ENCODE assay signal across 8 cellular contexts in the genomic region with DNA sequence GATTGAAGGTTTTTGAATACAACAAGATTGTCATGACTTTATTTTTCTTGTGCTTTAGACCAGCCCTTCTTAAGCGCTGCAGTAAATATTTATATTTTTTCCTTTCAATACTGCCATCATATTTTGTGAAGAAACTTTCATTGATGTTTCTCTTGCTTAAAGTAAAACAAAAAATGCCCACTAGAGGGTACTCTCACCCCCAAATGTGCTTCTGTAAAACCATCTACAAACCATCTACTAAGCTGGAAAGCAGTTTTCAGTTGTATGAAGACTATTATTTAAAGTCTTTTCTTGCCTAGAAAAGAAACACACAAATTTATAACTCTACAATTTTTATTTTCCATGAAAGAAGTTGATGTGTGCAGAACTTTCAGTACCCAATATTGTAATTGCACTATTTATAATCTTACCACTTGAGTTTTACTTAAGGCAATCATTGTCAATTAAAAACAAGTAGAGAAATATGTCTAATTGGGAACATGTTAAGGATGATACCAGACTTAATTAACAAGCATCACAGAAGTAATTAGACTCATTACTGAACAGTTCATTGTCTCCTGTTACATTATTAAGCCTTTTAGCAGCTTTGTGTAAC. TPM values are rescaled to one million over a fixed set of nuclear protein-coding genes. Genes with fewer than 3 reads are reported as not detected.
DNase-seq lines count a peak whose midpoint lies in the region; ATAC-seq, FAIRE-seq and TF ChIP-seq lines count a peak whose summit lies in the region.

No MANE protein-coding gene starts in this region.

- H3K4me1 ChIP-seq in kidney (ENCODE audit: control insufficient read depth in 1 of 2, insufficient read depth in 1 of 2, low read depth in 1 of 2, low read length in 2 of 2), result no peaks in the 10 kb centered on the region

- H3K36me3 ChIP-seq in kidney (ENCODE audit: control insufficient read depth in 1 of 2, insufficient read depth in 2 of 2, low read length in 2 of 2), result peaks cover 24% of the 10 kb centered on the region in 2 donors

- intact Hi-C loops in CD14-positive monocyte (cut with micrococcal nuclease), result no loop called here
- intact Hi-C loops in activated CD8-positive, alpha-beta T cell treated with anti-CD3 and anti-CD28 coated beads for 36 hours (cut with micrococcal nuclease), result loop anchor here (5.0 kb wide), 1 partner anchor 256 kb away; no protein-coding TSS in a partner anchor
- intact Hi-C loops in kidney (cut with DNase I), result no loop called here

- H3K36me3 Mint-ChIP-seq in CD14-positive monocyte, result peaks cover 72 to 73% of the 10 kb centered on the region in 2 donors
- H3K36me3 Mint-ChIP-seq in activated CD8-positive, alpha-beta T cell treated with anti-CD3 and anti-CD28 coated beads for 36 hours (ENCODE audit: low read depth), result peaks cover 10% of the 10 kb centered on the region

- FAIRE-seq in kidney (lab: Jason Lieb, UNC), result no peak

- peaks cover 0 to 2% (median 0%) of the 10 kb centered on the region in 7 donors for H3K9me3 Mint-ChIP-seq in CD14-positive monocyte
- no peaks in the 10 kb centered on the region for H3K9me3 Mint-ChIP-seq in activated CD8-positive, alpha-beta T cell treated with anti-CD3 and anti-CD28 coated beads for 36 hours

- no peak overlapping the region for H3K27ac ChIP-seq in kidney (ENCODE audit: low read depth in 2 of 2, low read length in 2 of 2)

- DNase-seq in CD14-positive monocyte (ENCODE audit: low spot score) (no peak), NCI-H1092 (lab: John Stamatoyannopoulos, UW) (peak; percentile 4), kidney (no peak), SKM-1 (lab: John Stamatoyannopoulos, UW; ENCODE audit: unreplicated experiment) (no peak)
- DNase-seq in activated CD8-positive, alpha-beta T cell treated with anti-CD3 and anti-CD28 coated beads for 36 hours, result no peak
- DNase-seq in activated CD4-positive, alpha-beta T cell treated with anti-CD3 and anti-CD28 coated beads, Interleukin-2, amount 50 U/mL, for 1 hour, result no peak

- H3K9me3 ChIP-seq in kidney (ENCODE audit: control insufficient read depth in 1 of 2, low read length in 2 of 2), result no peaks in the 10 kb centered on the region

- TF ChIP-seq CTCF in CD14-positive monocyte (IDR thresholded peaks at IDR 0.05), result peak; percentile 67
- peak; percentile 63 for TF ChIP-seq CTCF in activated CD8-positive, alpha-beta T cell treated with anti-CD3 and anti-CD28 coated beads for 36 hours (IDR thresholded peaks at IDR 0.05)
- TF ChIP-seq CTCF in kidney (IDR thresholded peaks at IDR 0.05; ENCODE audit: borderline replicate concordance, extremely low read depth, insufficient read depth), result peak; percentile 33

- peak; percentile 58 for ATAC-seq in GM18870 (IDR thresholded peaks at IDR 0.05; ENCODE audit: unreplicated experiment)
- peak; percentile 34 for ATAC-seq in activated CD8-positive, alpha-beta T cell treated with anti-CD3 and anti-CD28 coated beads for 36 hours
- ATAC-seq in HG02840 (IDR thresholded peaks at IDR 0.05; ENCODE audit: low FRiP score, unreplicated experiment), result no peak

- CTCF ChIA-PET in activated CD8-positive, alpha-beta T cell treated with anti-CD3 and anti-CD28 coated beads for 36 hours (lab: Charles Lee), result interaction anchor here (0.7 to 2.6 kb wide), 18 partner anchors 10 to 273 kb away, joined by 3 to 18 read pairs (median 5); a partner anchor contains a TSS

- H3K4me1 Mint-ChIP-seq in CD14-positive monocyte, result peaks cover 19% of the 10 kb centered on the region
- peaks cover 4% of the 10 kb centered on the region for H3K4me1 Mint-ChIP-seq in activated CD8-positive, alpha-beta T cell treated with anti-CD3 and anti-CD28 coated beads for 36 hours (ENCODE audit: low read depth)

- no peaks in the 10 kb centered on the region for H3K27me3 Mint-ChIP-seq in CD14-positive monocyte (ENCODE audit: low read depth in 3 of 3)
- H3K27me3 Mint-ChIP-seq in activated CD8-positive, alpha-beta T cell treated with anti-CD3 and anti-CD28 coated beads for 36 hours, result no peaks in the 10 kb centered on the region

- no peak overlapping the region for H3K9ac ChIP-seq in kidney (ENCODE audit: low read length in 2 of 2)

- no peak overlapping the region for H3K4me3 Mint-ChIP-seq in CD14-positive monocyte
- H3K4me3 Mint-ChIP-seq in activated CD8-positive, alpha-beta T cell treated with anti-CD3 and anti-CD28 coated beads for 36 hours, result no peak overlapping the region

- H3K4me3 ChIP-seq in kidney (ENCODE audit: low read length in 2 of 2), result no peak overlapping the region

- peak overlapping the region in 1 of 7 donors; percentile 10 for H3K27ac Mint-ChIP-seq in CD14-positive monocyte
- no peak overlapping the region for H3K27ac Mint-ChIP-seq in activated CD8-positive, alpha-beta T cell treated with anti-CD3 and anti-CD28 coated beads for 36 hours

- POLR2A ChIA-PET in activated CD8-positive, alpha-beta T cell treated with anti-CD3 and anti-CD28 coated beads for 36 hours (lab: Charles Lee), result no interaction called here

RNA-seq across cellular contexts. Expression of a gene that starts 10.7 kb away (rescaled TPM):
- polyA plus RNA-seq in CD14-positive monocyte, result 1 to 10 TPM; 1.0 to 3.0 TPM
- total RNA-seq in activated CD8-positive, alpha-beta T cell treated with anti-CD3 and anti-CD28 coated beads for 36 hours, result 1 to 10 TPM; 3.0 TPM
- 13.8 TPM for total RNA-seq in kidney
- polyA plus RNA-seq in kidney (ENCODE audit: insufficient read depth, low read depth, low replicate concordance), result 3.1 TPM

RNA-seq across cellular contexts. Expression of a gene that starts 10.7 kb away (rescaled TPM):
- 10 to 100 TPM; 74.7 to 75.0 TPM for polyA plus RNA-seq in CD14-positive monocyte
- 10 to 100 TPM; 11.3 to 12.6 TPM for total RNA-seq in activated CD8-positive, alpha-beta T cell treated with anti-CD3 and anti-CD28 coated beads for 36 hours
- 160 TPM for total RNA-seq in kidney
- polyA plus RNA-seq in kidney (ENCODE audit: insufficient read depth, low read depth, low replicate concordance), result 67.6 TPM

Comparison
In these comparisons a context has a peak if more than half of its experiments do, and no peak if none do; other contexts are left out.
1. RNA of a gene that starts 10.7 kb away (total RNA-seq): 160 TPM in kidney (single experiment); 11.3 to 12.6 TPM in activated CD8-positive, alpha-beta T cell treated with anti-CD3 and anti-CD28 coated beads for 36 hours; every median in the first group is over 10 times any median in the second.
2. Peak in every context shown above with its lines, with median percentiles within 50 percentile points of each other: CTCF ChIP-seq.